ENCODE assay signal across 11 cellular contexts in the genomic region with DNA sequence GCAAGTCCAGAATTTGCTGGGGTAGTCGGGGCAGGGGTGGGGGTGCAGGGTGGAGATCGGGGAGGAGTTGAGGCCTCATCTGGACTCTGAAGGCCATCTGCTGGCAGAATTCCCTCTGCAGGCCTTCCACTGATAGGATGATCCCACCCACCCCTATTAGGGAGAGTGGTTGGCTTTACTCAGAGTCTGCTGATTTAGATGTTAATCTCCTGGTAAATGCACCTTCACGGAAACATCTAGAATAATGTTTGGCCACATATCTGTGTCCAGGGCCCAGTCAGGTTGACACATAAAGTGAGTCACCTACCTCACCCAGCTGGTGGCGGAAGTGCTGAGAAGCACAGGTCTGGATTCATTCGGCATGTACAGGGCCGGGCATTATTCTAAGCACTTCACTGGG. TPM values are rescaled to one million over a fixed set of nuclear protein-coding genes. Genes with fewer than 3 reads are reported as not detected.
DNase-seq lines count a peak whose midpoint lies in the region; ATAC-seq and TF ChIP-seq lines count a peak whose summit lies in the region.
"Had no signal": no experiment of that assay in that cellular context is flagged by ENCODE, and none has a peak within 500 bp of the region (broad histone marks: within the 10 kb centered on the region; RNA-seq: fewer than 3 reads in every experiment).

No MANE protein-coding gene starts in this region.

- no peak overlapping the region for H3K27ac Mint-ChIP-seq in natural killer cell

- no peaks in the 10 kb centered on the region for H3K9me3 Mint-ChIP-seq in natural killer cell

- H3K9ac ChIP-seq in mammary epithelial cell (ENCODE audit: insufficient read depth, low read length): no peak overlapping the region
- H3K9ac ChIP-seq in smooth muscle cell (ENCODE audit: low read depth): no peak overlapping the region

- no peak overlapping the region for H3K4me3 Mint-ChIP-seq in natural killer cell
- H3K4me3 Mint-ChIP-seq: naive thymus-derived CD8-positive, alpha-beta T cell had no signal

- intact Hi-C loops in PC-9 (cut with micrococcal nuclease; ENCODE audit: unreplicated experiment) (loop anchor here (1.0 to 5.0 kb wide), 6 partner anchors 45 to 211 kb away; no protein-coding TSS in a partner anchor), mammary epithelial cell (cut with micrococcal nuclease) (no loop called here), natural killer cell (cut with micrococcal nuclease) (no loop called here)

- H3K79me2 ChIP-seq in PC-9 (ENCODE audit: low read depth) (peaks cover 6% of the 10 kb centered on the region; the same call in 1 of the 2 replicates), mammary epithelial cell (ENCODE audit: insufficient read depth, low read length) (no peaks in the 10 kb centered on the region), smooth muscle cell (ENCODE audit: low read depth) (no peaks in the 10 kb centered on the region)

- H3K4me3 ChIP-seq in PC-9: no peak overlapping the region
- H3K4me3 ChIP-seq in mammary epithelial cell (replicated peaks in 1 of 3; ENCODE audit: insufficient read depth in 1 of 3, low read depth in 2 of 3, low read length in 3 of 3): no peak overlapping the region
- H3K4me3 ChIP-seq in smooth muscle cell: no peak overlapping the region

- H3K4me2 ChIP-seq in PC-9 (no peak overlapping the region), mammary epithelial cell (ENCODE audit: insufficient read depth, low read depth, low read length) (no peak overlapping the region), smooth muscle cell (no peak overlapping the region)

- H3K27me3 Mint-ChIP-seq in natural killer cell (ENCODE audit: low read depth in 2 of 2): no peaks in the 10 kb centered on the region

- no peaks in the 10 kb centered on the region for H3K36me3 Mint-ChIP-seq in natural killer cell
- H3K36me3 Mint-ChIP-seq: naive thymus-derived CD8-positive, alpha-beta T cell had no signal

- DNase-seq in PC-9 (peak; percentile 69 to 80), mammary epithelial cell (peak; percentile 81), left lobe of liver (ENCODE audit: low spot score) (no peak), smooth muscle cell (lab: John Stamatoyannopoulos, UW; ENCODE audit: unreplicated experiment) (no peak), natural killer cell (no peak), D341Med (ENCODE audit: low spot score) (no peak), cortex of kidney (lab: John Stamatoyannopoulos, UW) (no peak)
- DNase-seq: activated CD4-positive, CD25-positive, alpha-beta regulatory T cell; naive thymus-derived CD8-positive, alpha-beta T cell had no signal

- H3K4me1 ChIP-seq in PC-9 (replicated peaks; ENCODE audit: insufficient read depth) (peaks cover 17% of the 10 kb centered on the region; the same call in 1 of the 2 replicates), mammary epithelial cell (ENCODE audit: insufficient read depth, low read length) (peaks cover 10% of the 10 kb centered on the region), smooth muscle cell (ENCODE audit: low read depth) (peaks cover 4% of the 10 kb centered on the region)

- WGBS in mammary epithelial cell (ENCODE audit: low coverage, missing lambda C conversion rate): 100% methylated on average over 3 of the region's 6 CpGs
- WGBS in smooth muscle cell (ENCODE audit: low lambda C conversion rate): 50% methylated on average over 6 of the region's 6 CpGs

- dilution Hi-C loops in mammary epithelial cell (cut with HindIII; ENCODE audit: low sequenced_read_pairs): no loop called here

- CTCF ChIA-PET in PC-9 (lab: Charles Lee) (interaction anchor here (0.7 kb wide), 1 partner anchor 427 kb away, joined by 13 read pairs; the partner anchor contains the start of gene CDK20), mammary epithelial cell (lab: Charles Lee; ENCODE audit: low non-redundant PET) (no interaction called here)

- in situ Hi-C loops in mammary epithelial cell (cut with MboI; ENCODE audit: low sequenced_read_pairs in 2 of 2): no loop called here

- BruUV-seq in PC-9 (replicated peaks; lab: Mats Ljungman, UMichigan): no TSS peak
- no TSS peak for BruUV-seq in mammary epithelial cell (replicated peaks; lab: Mats Ljungman, UMichigan)

- POLR2A ChIA-PET in PC-9 (lab: Charles Lee; ENCODE audit: unreplicated experiment): interaction anchor here (0.6 kb wide), 3 partner anchors 29 to 178 kb away, joined by 3 to 6 read pairs (median 4); partner anchors contain the start of gene CTSL

- H3K9me3 ChIP-seq in PC-9 (ENCODE audit: insufficient read depth, low read depth): no peaks in the 10 kb centered on the region
- H3K9me3 ChIP-seq in mammary epithelial cell (replicated peaks; ENCODE audit: insufficient read depth, low read length): no peaks in the 10 kb centered on the region
- no peaks in the 10 kb centered on the region for H3K9me3 ChIP-seq in smooth muscle cell (replicated peaks; ENCODE audit: low read depth)

- H3K27me3 ChIP-seq in PC-9 (ENCODE audit: insufficient read depth, low read depth) (no peaks in the 10 kb centered on the region), mammary epithelial cell (ENCODE audit: insufficient read depth, low read length) (no peaks in the 10 kb centered on the region), smooth muscle cell (ENCODE audit: low read depth) (no peaks in the 10 kb centered on the region)

- ATAC-seq in left lobe of liver (peak; percentile 40), HG03520 (IDR thresholded peaks at IDR 0.05; ENCODE audit: unreplicated experiment) (no peak), natural killer cell (no peak)
- ATAC-seq: naive thymus-derived CD8-positive, alpha-beta T cell had no signal

- H2AFZ ChIP-seq in PC-9 (no peak overlapping the region), mammary epithelial cell (ENCODE audit: low read depth, low read length) (no peak overlapping the region), smooth muscle cell (ENCODE audit: low read depth) (no peak overlapping the region)

- no peaks in the 10 kb centered on the region for H3K9me2 ChIP-seq in PC-9 (ENCODE audit: insufficient read depth)

- peaks cover 3% of the 10 kb centered on the region; the same call in 1 of the 2 replicates for H3F3A ChIP-seq in PC-9 (ENCODE audit: insufficient read depth, low read depth)
- no peaks in the 10 kb centered on the region for H3F3A ChIP-seq in smooth muscle cell (ENCODE audit: low read depth)

- TF ChIP-seq CTCF in PC-9 (conservative IDR thresholded peaks at IDR 0.05) (no peak), mammary epithelial cell (conservative IDR thresholded peaks at IDR 0.05 in 1 of 2, IDR thresholded peaks at IDR 0.05 in 1 of 2; ENCODE audit: extremely low read depth in 1 of 2, insufficient read depth in 1 of 2, low read depth in 1 of 2, low read length in 2 of 2) (no peak), smooth muscle cell (IDR thresholded peaks at IDR 0.05; ENCODE audit: borderline replicate concordance, insufficient read depth, poor library complexity, severe bottlenecking) (no peak), natural killer cell (IDR thresholded peaks at IDR 0.05) (no peak)

- H3K36me3 ChIP-seq in PC-9 (ENCODE audit: low read depth) (0 out of 2 replicates have a peak, but pooled peaks cover 6% of the 10 kb centered on the region), mammary epithelial cell (ENCODE audit: insufficient read depth, low read length) (no peaks in the 10 kb centered on the region), smooth muscle cell (ENCODE audit: low read depth) (no peaks in the 10 kb centered on the region)

- H3K27ac ChIP-seq in PC-9 (no peak overlapping the region), mammary epithelial cell (ENCODE audit: insufficient read depth, low read depth, low read length) (no peak overlapping the region), smooth muscle cell (ENCODE audit: low read depth) (peak overlapping the region; percentile 44)

- no peaks in the 10 kb centered on the region for H3K4me1 Mint-ChIP-seq in natural killer cell

- H4K20me1 ChIP-seq in PC-9 (ENCODE audit: insufficient read depth): 0 out of 2 replicates have a peak, but pooled peaks cover 9% of the 10 kb centered on the region
- no peaks in the 10 kb centered on the region for H4K20me1 ChIP-seq in mammary epithelial cell (ENCODE audit: insufficient read depth, low read length)
- H4K20me1 ChIP-seq in smooth muscle cell (ENCODE audit: low read depth): peaks cover 9% of the 10 kb centered on the region

RNA-seq across cellular contexts. Expression of gene DAPK1, which starts 50.0 kb away (rescaled TPM):
- total RNA-seq in PC-9 (2021) (100 and 158 TPM in 2 replicates), mammary epithelial cell (10 to 100 TPM; 17.1 to 33.3 TPM), left lobe of liver (58.0 TPM), smooth muscle cell (17.6 and 20.3 TPM in 2 replicates), natural killer cell (10 to 100 TPM; 12.2 to 26.5 (median 22.7) TPM)
- polyA plus RNA-seq in mammary epithelial cell (3.7 TPM), smooth muscle cell (11.3 and 12.6 TPM in 2 replicates)
- polyA minus RNA-seq in mammary epithelial cell: 18.0 TPM
- total RNA-seq: G401 had no signal

Comparison
In these comparisons a context has a peak if more than half of its experiments do, and no peak if none do; other contexts are left out.
1. DNase-seq: peak in PC-9 (2 of 2) and mammary epithelial cell (single experiment); none in left lobe of liver (single experiment), smooth muscle cell (single experiment), natural killer cell (single experiment), D341Med (single experiment) and cortex of kidney (single experiment).